1 cellular context compared by ENCODE assay signal in genomic region chr22:42581762-42582716, GRCh38.
TF ChIP-seq lines count a peak whose summit lies in the region.

No MANE protein-coding gene starts in this region.

TF ChIP-seq in HepG2, 621 proteins besides CTCF, POLR2A, EP300 and RAD21 (continued from another document and continues in another):
- TF ChIP-seq, protein P1, sequence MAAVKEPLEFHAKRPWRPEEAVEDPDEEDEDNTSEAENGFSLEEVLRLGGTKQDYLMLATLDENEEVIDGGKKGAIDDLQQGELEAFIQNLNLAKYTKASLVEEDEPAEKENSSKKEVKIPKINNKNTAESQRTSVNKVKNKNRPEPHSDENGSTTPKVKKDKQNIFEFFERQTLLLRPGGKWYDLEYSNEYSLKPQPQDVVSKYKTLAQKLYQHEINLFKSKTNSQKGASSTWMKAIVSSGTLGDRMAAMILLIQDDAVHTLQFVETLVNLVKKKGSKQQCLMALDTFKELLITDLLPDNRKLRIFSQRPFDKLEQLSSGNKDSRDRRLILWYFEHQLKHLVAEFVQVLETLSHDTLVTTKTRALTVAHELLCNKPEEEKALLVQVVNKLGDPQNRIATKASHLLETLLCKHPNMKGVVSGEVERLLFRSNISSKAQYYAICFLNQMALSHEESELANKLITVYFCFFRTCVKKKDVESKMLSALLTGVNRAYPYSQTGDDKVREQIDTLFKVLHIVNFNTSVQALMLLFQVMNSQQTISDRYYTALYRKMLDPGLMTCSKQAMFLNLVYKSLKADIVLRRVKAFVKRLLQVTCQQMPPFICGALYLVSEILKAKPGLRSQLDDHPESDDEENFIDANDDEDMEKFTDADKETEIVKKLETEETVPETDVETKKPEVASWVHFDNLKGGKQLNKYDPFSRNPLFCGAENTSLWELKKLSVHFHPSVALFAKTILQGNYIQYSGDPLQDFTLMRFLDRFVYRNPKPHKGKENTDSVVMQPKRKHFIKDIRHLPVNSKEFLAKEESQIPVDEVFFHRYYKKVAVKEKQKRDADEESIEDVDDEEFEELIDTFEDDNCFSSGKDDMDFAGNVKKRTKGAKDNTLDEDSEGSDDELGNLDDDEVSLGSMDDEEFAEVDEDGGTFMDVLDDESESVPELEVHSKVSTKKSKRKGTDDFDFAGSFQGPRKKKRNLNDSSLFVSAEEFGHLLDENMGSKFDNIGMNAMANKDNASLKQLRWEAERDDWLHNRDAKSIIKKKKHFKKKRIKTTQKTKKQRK (IDR thresholded peaks at IDR 0.05; ENCODE audit: low read length), result no peak
- TF ChIP-seq NPAS2 (CRISPR knock-in tag; IDR thresholded peaks at IDR 0.05; ENCODE audit: borderline replicate concordance) (no peak), ZNF792 (CRISPR knock-in tag; IDR thresholded peaks at IDR 0.05) (no peak), GFI1 (CRISPR knock-in tag; IDR thresholded peaks at IDR 0.05; ENCODE audit: borderline replicate concordance) (no peak), BRD4 (CRISPR knock-in tag; IDR thresholded peaks at IDR 0.05) (0 out of 2 replicates have a peak, but pooled peaks have one; percentile 47), ZKSCAN5 (CRISPR knock-in tag; IDR thresholded peaks at IDR 0.05) (no peak), PLRG1 (conservative IDR thresholded peaks at IDR 0.05) (no peak), ATF7-NPFF (CRISPR knock-in tag; IDR thresholded peaks at IDR 0.05; ENCODE audit: low read depth) (peak; percentile 69), ZFAT (CRISPR knock-in tag; conservative IDR thresholded peaks at IDR 0.05) (no peak), AKAP8 (CRISPR knock-in tag; IDR thresholded peaks at IDR 0.05) (peak; percentile 92; the same call in 1 of the 2 replicates), KLF12 (CRISPR knock-in tag; IDR thresholded peaks at IDR 0.05; ENCODE audit: borderline replicate concordance) (no peak), SSRP1 (CRISPR knock-in tag; IDR thresholded peaks at IDR 0.05) (no peak), ZNF569 (CRISPR knock-in tag; IDR thresholded peaks at IDR 0.05; ENCODE audit: borderline replicate concordance) (no peak), RORA (CRISPR knock-in tag; IDR thresholded peaks at IDR 0.05) (no peak), ZNF101 (CRISPR knock-in tag; IDR thresholded peaks at IDR 0.05; ENCODE audit: borderline replicate concordance, low read depth) (no peak), GATAD1 (CRISPR knock-in tag; IDR thresholded peaks at IDR 0.05) (peak; percentile 86), ZNF788 (CRISPR knock-in tag; IDR thresholded peaks at IDR 0.05; ENCODE audit: borderline replicate concordance) (peak; percentile 56; the same call in 1 of the 2 replicates), FOXO1 (CRISPR knock-in tag; IDR thresholded peaks at IDR 0.05) (no peak), THAP8 (CRISPR knock-in tag; IDR thresholded peaks at IDR 0.05; ENCODE audit: borderline replicate concordance) (0 out of 2 replicates have a peak, but pooled peaks have one; percentile 38), MYC (CRISPR knock-in tag; IDR thresholded peaks at IDR 0.05; ENCODE audit: borderline replicate concordance) (peak; percentile 50; the same call in 1 of the 2 replicates), HMGXB4 (CRISPR knock-in tag; IDR thresholded peaks at IDR 0.05; ENCODE audit: borderline replicate concordance in 1 of 2, low read depth in 1 of 2) (peak in 1 of 2 experiments; percentile 15; a peak in 1 of 4 replicates), BCL6 (CRISPR knock-in tag; IDR thresholded peaks at IDR 0.05) (no peak), ARHGAP35 (CRISPR knock-in tag; IDR thresholded peaks at IDR 0.05; ENCODE audit: borderline replicate concordance) (no peak; the same call in 1 of the 2 replicates), GABPA (IDR thresholded peaks at IDR 0.05; ENCODE audit: low read depth, low read length) (no peak), GABPA (CRISPR knock-in tag; IDR thresholded peaks at IDR 0.05; ENCODE audit: low read depth) (no peak), HMGA1 (CRISPR knock-in tag; conservative IDR thresholded peaks at IDR 0.05) (no peak), ARID4A (CRISPR knock-in tag; IDR thresholded peaks at IDR 0.05; ENCODE audit: borderline replicate concordance) (peak; percentile 88), TMF1 (CRISPR knock-in tag; IDR thresholded peaks at IDR 0.05; ENCODE audit: low read depth) (no peak), PHF8 (CRISPR knock-in tag; IDR thresholded peaks at IDR 0.05) (peak; percentile 75), NRL (CRISPR knock-in tag; IDR thresholded peaks at IDR 0.05; ENCODE audit: borderline replicate concordance) (no peak), HOXA3 (CRISPR knock-in tag; IDR thresholded peaks at IDR 0.05) (peak; percentile 80)
- TF ChIP-seq, protein P2, sequence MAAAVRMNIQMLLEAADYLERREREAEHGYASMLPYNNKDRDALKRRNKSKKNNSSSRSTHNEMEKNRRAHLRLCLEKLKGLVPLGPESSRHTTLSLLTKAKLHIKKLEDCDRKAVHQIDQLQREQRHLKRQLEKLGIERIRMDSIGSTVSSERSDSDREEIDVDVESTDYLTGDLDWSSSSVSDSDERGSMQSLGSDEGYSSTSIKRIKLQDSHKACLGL (CRISPR knock-in tag; IDR thresholded peaks at IDR 0.05), result no peak
- TF ChIP-seq, protein P3, sequence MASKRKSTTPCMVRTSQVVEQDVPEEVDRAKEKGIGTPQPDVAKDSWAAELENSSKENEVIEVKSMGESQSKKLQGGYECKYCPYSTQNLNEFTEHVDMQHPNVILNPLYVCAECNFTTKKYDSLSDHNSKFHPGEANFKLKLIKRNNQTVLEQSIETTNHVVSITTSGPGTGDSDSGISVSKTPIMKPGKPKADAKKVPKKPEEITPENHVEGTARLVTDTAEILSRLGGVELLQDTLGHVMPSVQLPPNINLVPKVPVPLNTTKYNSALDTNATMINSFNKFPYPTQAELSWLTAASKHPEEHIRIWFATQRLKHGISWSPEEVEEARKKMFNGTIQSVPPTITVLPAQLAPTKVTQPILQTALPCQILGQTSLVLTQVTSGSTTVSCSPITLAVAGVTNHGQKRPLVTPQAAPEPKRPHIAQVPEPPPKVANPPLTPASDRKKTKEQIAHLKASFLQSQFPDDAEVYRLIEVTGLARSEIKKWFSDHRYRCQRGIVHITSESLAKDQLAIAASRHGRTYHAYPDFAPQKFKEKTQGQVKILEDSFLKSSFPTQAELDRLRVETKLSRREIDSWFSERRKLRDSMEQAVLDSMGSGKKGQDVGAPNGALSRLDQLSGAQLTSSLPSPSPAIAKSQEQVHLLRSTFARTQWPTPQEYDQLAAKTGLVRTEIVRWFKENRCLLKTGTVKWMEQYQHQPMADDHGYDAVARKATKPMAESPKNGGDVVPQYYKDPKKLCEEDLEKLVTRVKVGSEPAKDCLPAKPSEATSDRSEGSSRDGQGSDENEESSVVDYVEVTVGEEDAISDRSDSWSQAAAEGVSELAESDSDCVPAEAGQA (IDR thresholded peaks at IDR 0.05; ENCODE audit: low read depth), result peak; percentile 44; the same call in 1 of the 2 replicates
- TF ChIP-seq, protein P3 (CRISPR knock-in tag; IDR thresholded peaks at IDR 0.05; ENCODE audit: borderline replicate concordance), result no peak
- TF ChIP-seq, protein P4, sequence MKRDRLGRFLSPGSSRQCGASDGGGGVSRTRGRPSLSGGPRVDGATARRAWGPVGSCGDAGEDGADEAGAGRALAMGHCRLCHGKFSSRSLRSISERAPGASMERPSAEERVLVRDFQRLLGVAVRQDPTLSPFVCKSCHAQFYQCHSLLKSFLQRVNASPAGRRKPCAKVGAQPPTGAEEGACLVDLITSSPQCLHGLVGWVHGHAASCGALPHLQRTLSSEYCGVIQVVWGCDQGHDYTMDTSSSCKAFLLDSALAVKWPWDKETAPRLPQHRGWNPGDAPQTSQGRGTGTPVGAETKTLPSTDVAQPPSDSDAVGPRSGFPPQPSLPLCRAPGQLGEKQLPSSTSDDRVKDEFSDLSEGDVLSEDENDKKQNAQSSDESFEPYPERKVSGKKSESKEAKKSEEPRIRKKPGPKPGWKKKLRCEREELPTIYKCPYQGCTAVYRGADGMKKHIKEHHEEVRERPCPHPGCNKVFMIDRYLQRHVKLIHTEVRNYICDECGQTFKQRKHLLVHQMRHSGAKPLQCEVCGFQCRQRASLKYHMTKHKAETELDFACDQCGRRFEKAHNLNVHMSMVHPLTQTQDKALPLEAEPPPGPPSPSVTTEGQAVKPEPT (CRISPR knock-in tag; IDR thresholded peaks at IDR 0.05; ENCODE audit: low read depth), result no peak
- TF ChIP-seq, protein P5, sequence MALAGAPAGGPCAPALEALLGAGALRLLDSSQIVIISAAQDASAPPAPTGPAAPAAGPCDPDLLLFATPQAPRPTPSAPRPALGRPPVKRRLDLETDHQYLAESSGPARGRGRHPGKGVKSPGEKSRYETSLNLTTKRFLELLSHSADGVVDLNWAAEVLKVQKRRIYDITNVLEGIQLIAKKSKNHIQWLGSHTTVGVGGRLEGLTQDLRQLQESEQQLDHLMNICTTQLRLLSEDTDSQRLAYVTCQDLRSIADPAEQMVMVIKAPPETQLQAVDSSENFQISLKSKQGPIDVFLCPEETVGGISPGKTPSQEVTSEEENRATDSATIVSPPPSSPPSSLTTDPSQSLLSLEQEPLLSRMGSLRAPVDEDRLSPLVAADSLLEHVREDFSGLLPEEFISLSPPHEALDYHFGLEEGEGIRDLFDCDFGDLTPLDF (CRISPR knock-in tag; IDR thresholded peaks at IDR 0.05), result peak; percentile 54; the same call in 1 of the 2 replicates
- TF ChIP-seq, protein P6, sequence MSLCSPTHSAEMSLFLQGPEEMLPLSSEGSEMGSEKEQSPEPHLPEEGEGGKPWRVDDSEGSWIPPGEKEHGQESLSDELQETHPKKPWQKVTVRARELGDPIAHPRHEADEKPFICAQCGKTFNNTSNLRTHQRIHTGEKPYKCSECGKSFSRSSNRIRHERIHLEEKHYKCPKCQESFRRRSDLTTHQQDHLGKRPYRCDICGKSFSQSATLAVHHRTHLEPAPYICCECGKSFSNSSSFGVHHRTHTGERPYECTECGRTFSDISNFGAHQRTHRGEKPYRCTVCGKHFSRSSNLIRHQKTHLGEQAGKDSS (CRISPR knock-in tag; IDR thresholded peaks at IDR 0.05; ENCODE audit: borderline replicate concordance, low read depth), result 0 out of 2 replicates have a peak, but pooled peaks have one; percentile 34
- TF ChIP-seq, protein P7, sequence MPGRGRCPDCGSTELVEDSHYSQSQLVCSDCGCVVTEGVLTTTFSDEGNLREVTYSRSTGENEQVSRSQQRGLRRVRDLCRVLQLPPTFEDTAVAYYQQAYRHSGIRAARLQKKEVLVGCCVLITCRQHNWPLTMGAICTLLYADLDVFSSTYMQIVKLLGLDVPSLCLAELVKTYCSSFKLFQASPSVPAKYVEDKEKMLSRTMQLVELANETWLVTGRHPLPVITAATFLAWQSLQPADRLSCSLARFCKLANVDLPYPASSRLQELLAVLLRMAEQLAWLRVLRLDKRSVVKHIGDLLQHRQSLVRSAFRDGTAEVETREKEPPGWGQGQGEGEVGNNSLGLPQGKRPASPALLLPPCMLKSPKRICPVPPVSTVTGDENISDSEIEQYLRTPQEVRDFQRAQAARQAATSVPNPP (CRISPR knock-in tag; IDR thresholded peaks at IDR 0.05), result no peak
